Comparison of ENCODE assay signal across 8 cellular contexts in genomic region chr4:121943941-121944340, GRCh38. TPM values are rescaled to one million over a fixed set of nuclear protein-coding genes. Genes with fewer than 3 reads are reported as not detected.
DNase-seq lines count a peak whose midpoint lies in the region; ATAC-seq and TF ChIP-seq lines count a peak whose summit lies in the region.

No MANE protein-coding gene starts in this region.

- no peaks in the 10 kb centered on the region for H3K36me3 ChIP-seq in neural progenitor cell

- H3K27me3 Mint-ChIP-seq in activated CD8-positive, alpha-beta T cell treated with anti-CD3 and anti-CD28 coated beads, Interleukin-2, amount 10 ng/mL, durations not matched to agents 7 days and 5 days (ENCODE audit: low read depth): peaks cover 55% of the 10 kb centered on the region
- peaks cover 4% of the 10 kb centered on the region for H3K27me3 Mint-ChIP-seq in neural progenitor cell (ENCODE audit: insufficient read depth, low read depth)

- H3K4me3 Mint-ChIP-seq in activated CD8-positive, alpha-beta T cell treated with anti-CD3 and anti-CD28 coated beads, Interleukin-2, amount 10 ng/mL, durations not matched to agents 7 days and 5 days: no peak overlapping the region
- H3K4me3 Mint-ChIP-seq in neural progenitor cell: no peak overlapping the region

- peaks cover 1% of the 10 kb centered on the region for H3K4me1 Mint-ChIP-seq in activated CD8-positive, alpha-beta T cell treated with anti-CD3 and anti-CD28 coated beads, Interleukin-2, amount 10 ng/mL, durations not matched to agents 7 days and 5 days (ENCODE audit: low read depth)
- H3K4me1 Mint-ChIP-seq in neural progenitor cell: no peaks in the 10 kb centered on the region

- no peak overlapping the region for H3K27ac ChIP-seq in neural progenitor cell

- no peak overlapping the region for H3K4me2 ChIP-seq in neural progenitor cell

- peaks cover 42% of the 10 kb centered on the region for H3K27me3 ChIP-seq in neural progenitor cell

- CTCF ChIA-PET in activated CD8-positive, alpha-beta T cell treated with anti-CD3 and anti-CD28 coated beads, Interleukin-2, amount 10 ng/mL, durations not matched to agents 7 days and 5 days (lab: Charles Lee): interaction anchor here (1.3 kb wide), 2 partner anchors 8 to 635 kb away, joined by 4 read pairs; no protein-coding TSS in a partner anchor

- H3K9ac ChIP-seq in neural progenitor cell: no peak overlapping the region

- no peaks in the 10 kb centered on the region for H3K4me1 ChIP-seq in neural progenitor cell

- H3K4me3 ChIP-seq in neural progenitor cell: no peak overlapping the region

- ATAC-seq in HG02884 (IDR thresholded peaks at IDR 0.05; ENCODE audit: unreplicated experiment): peak; percentile 76
- ATAC-seq in activated CD8-positive, alpha-beta T cell treated with anti-CD3 and anti-CD28 coated beads, Interleukin-2, amount 10 ng/mL, durations not matched to agents 7 days and 5 days: no peak

- no peaks in the 10 kb centered on the region for H3K9me3 ChIP-seq in neural progenitor cell (ENCODE audit: low read depth)

- H3F3A ChIP-seq in neural progenitor cell (ENCODE audit: low read depth): no peaks in the 10 kb centered on the region

- DNase-seq in SHP77 (lab: John Stamatoyannopoulos, UW) (peak; percentile 3 to 4), SHP77 treated with DMSO at 0.1 percent for 48 hours (lab: John Stamatoyannopoulos, UW) (no peak), neural progenitor cell (ENCODE audit: low spot score) (peak; percentile 53), NCI-H1417 (lab: John Stamatoyannopoulos, UW) (no peak), SW480 (ENCODE audit: low spot score) (no peak), AML-193 (lab: John Stamatoyannopoulos, UW) (no peak)
- peak; percentile 26 for DNase-seq in activated CD8-positive, alpha-beta T cell treated with anti-CD3 and anti-CD28 coated beads, Interleukin-2, amount 10 ng/mL, durations not matched to agents 7 days and 5 days

- H3K79me2 ChIP-seq in neural progenitor cell (ENCODE audit: low read depth): no peaks in the 10 kb centered on the region

- POLR2A ChIA-PET in activated CD8-positive, alpha-beta T cell treated with anti-CD3 and anti-CD28 coated beads, Interleukin-2, amount 10 ng/mL, durations not matched to agents 7 days and 5 days (lab: Charles Lee): no interaction called here

- TF ChIP-seq CTCF in neural progenitor cell (IDR thresholded peaks at IDR 0.05): peak; percentile 61

- no peak overlapping the region for H2AFZ ChIP-seq in neural progenitor cell (replicated peaks)

- H3K9me3 Mint-ChIP-seq in activated CD8-positive, alpha-beta T cell treated with anti-CD3 and anti-CD28 coated beads, Interleukin-2, amount 10 ng/mL, durations not matched to agents 7 days and 5 days (ENCODE audit: insufficient read depth): no peaks in the 10 kb centered on the region
- H3K9me3 Mint-ChIP-seq in neural progenitor cell: no peaks in the 10 kb centered on the region

- H3K27ac Mint-ChIP-seq in activated CD8-positive, alpha-beta T cell treated with anti-CD3 and anti-CD28 coated beads, Interleukin-2, amount 10 ng/mL, durations not matched to agents 7 days and 5 days: no peak overlapping the region
- no peak overlapping the region for H3K27ac Mint-ChIP-seq in neural progenitor cell

- H4K20me1 ChIP-seq in neural progenitor cell (ENCODE audit: low read depth): no peaks in the 10 kb centered on the region

- no peaks in the 10 kb centered on the region for H3K36me3 Mint-ChIP-seq in activated CD8-positive, alpha-beta T cell treated with anti-CD3 and anti-CD28 coated beads, Interleukin-2, amount 10 ng/mL, durations not matched to agents 7 days and 5 days (ENCODE audit: low read depth)
- H3K36me3 Mint-ChIP-seq in neural progenitor cell: no peaks in the 10 kb centered on the region

RNA-seq across cellular contexts. Expression of gene TRPC3, which starts 7.9 kb away (rescaled TPM):
- under 1 TPM; 0.50 to 0.55 TPM for total RNA-seq in activated CD8-positive, alpha-beta T cell treated with anti-CD3 and anti-CD28 coated beads, Interleukin-2, amount 10 ng/mL, durations not matched to agents 7 days and 5 days
- total RNA-seq in neural progenitor cell (ENCODE audit: low replicate concordance): 0.17 TPM in 1 of 2 replicates, not detected in the other

Comparison
In these comparisons a context has a peak if more than half of its experiments do, and no peak if none do; other contexts are left out.
1. DNase-seq: peak in SHP77 (2 of 2), activated CD8-positive, alpha-beta T cell treated with anti-CD3 and anti-CD28 coated beads, Interleukin-2, amount 10 ng/mL, durations not matched to agents 7 days and 5 days (single experiment) and neural progenitor cell (single experiment); none in SHP77 treated with DMSO at 0.1 percent for 48 hours (single experiment), NCI-H1417 (0 of 3), SW480 (single experiment) and AML-193 (0 of 2).